32 cellular contexts compared by ENCODE assay signal in the genomic region with DNA sequence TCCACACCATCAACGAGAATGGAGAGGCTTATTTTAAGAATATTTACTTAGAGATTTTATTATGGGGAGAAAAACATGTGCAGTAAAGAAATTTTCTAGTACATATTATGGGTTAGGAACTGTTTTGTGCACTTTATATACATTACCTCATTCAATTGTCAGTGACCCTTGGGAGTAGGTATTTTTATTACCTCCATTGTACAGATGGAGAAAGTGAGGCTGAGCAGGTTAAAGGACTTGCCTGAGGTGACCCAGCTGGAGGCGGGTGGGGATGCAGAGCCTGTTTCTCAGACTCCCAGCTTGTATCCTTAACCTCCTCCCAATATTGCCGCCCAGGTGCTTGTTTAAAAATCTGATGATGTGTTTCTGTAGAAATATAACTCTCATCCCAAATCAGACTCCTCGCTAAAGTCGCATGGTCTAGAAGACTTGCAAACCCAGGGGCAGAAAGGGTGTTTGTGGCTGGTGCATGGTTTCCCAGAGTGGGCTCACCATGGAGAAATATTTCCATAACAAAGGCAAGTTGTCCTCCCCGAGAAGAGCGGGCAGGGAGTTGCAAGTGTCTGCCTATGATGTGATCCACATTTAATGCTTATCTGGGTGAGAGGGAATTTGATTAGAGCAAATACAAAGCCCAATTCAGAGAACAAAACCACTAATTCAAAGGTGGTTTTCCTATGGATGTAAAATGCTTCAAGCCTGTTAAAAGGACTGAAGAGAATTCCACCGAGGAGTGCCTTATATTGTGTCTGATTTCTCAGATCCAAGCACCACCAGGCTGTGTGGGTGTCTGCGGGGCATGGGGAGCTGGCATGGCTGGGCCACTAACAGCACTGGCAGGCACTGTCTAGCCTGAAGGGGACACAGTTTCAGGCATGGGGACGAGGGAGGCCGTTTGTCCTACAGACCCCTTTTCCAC.
A peak's percentile ranks its signal among the peaks of the same experiment; 100 is the strongest.
DNase-seq lines count a peak whose midpoint lies in the region; ATAC-seq and TF ChIP-seq lines count a peak whose summit lies in the region.
"Had no signal": no experiment of that assay in that cellular context is flagged by ENCODE, and none has a peak within 500 bp of the region (broad histone marks: within the 10 kb centered on the region; RNA-seq: fewer than 3 reads in every experiment).

No MANE protein-coding gene starts in this region.

- H3K4me3 Mint-ChIP-seq in WTC11: no peak overlapping the region
- H3K4me3 Mint-ChIP-seq in MCF 10A (ENCODE audit: unreplicated experiment): no peak overlapping the region
- H3K4me3 Mint-ChIP-seq: activated naive CD8-positive, alpha-beta T cell treated with anti-CD3 and anti-CD28 coated beads, Interleukin-2, amount 50 U/mL, for 24 hours; activated T-cell treated with anti-CD3 and anti-CD28 coated beads, Interleukin-2, amount 50 U/mL, for 4 hours; central memory CD8-positive, alpha-beta T cell; stimulated activated naive CD8-positive, alpha-beta T cell treated with anti-CD3 and anti-CD28 coated beads, Interleukin-15, Interleukin-2, amounts not matched to agents 100 ng/mL and 50 ng/mL, for 24 hours had no signal

- no peak overlapping the region for H3K9ac ChIP-seq in HUES48 (ENCODE audit: low read depth, low read length)
- peak overlapping the region; percentile 14; the same call in 1 of the 2 replicates for H3K9ac ChIP-seq in iPS-20b (ENCODE audit: low read depth, low read length)
- H3K9ac ChIP-seq: BLaER1 had no signal

- H3K36me3 Mint-ChIP-seq in WTC11 (no peaks in the 10 kb centered on the region), MCF 10A (ENCODE audit: insufficient read depth, unreplicated experiment) (peaks cover 6% of the 10 kb centered on the region)

- no peak for TF ChIP-seq EP300 in stomach (IDR thresholded peaks at IDR 0.05)

- CTCF ChIA-PET in WTC11 (lab: Charles Lee): no interaction called here
- CTCF ChIA-PET in MCF 10A (lab: Yijun Ruan, JAX): no interaction called here

- H3K27ac ChIP-seq in HUES48 (ENCODE audit: low read depth, low read length) (peak overlapping the region; percentile 65), iPS-20b (ENCODE audit: low read length) (no peak overlapping the region), stomach (no peak overlapping the region)
- H3K27ac ChIP-seq: BLaER1, esophagus muscularis mucosa, heart right ventricle, right lobe of liver, spleen, thyroid gland, vagina, VCaP had no signal

- peaks cover 39% of the 10 kb centered on the region for H3K4me1 ChIP-seq in HUES48 (ENCODE audit: control insufficient read depth, insufficient read depth, low read length)
- peaks cover 28% of the 10 kb centered on the region; the same call in 1 of the 2 replicates for H3K4me1 ChIP-seq in iPS-20b (ENCODE audit: insufficient read depth, low read length)
- peaks cover 0 to 4% (median 0%) of the 10 kb centered on the region in 4 donors for H3K4me1 ChIP-seq in stomach
- H3K4me1 ChIP-seq: BLaER1, esophagus muscularis mucosa, heart right ventricle, right lobe of liver, spleen, thyroid gland had no signal

- intact Hi-C loops in posterior vena cava (cut with DNase I): no loop called here
- intact Hi-C loops in stomach (cut with DNase I; ENCODE audit: low total_unique reads): no loop called here
- intact Hi-C loops in MCF 10A (cut with micrococcal nuclease): no loop called here

- H3K4me1 Mint-ChIP-seq in WTC11: peaks cover 50% of the 10 kb centered on the region
- H3K4me1 Mint-ChIP-seq in MCF 10A (ENCODE audit: insufficient read depth, unreplicated experiment): no peaks in the 10 kb centered on the region
- H3K4me1 Mint-ChIP-seq: activated naive CD8-positive, alpha-beta T cell treated with anti-CD3 and anti-CD28 coated beads, Interleukin-2, amount 50 U/mL, for 24 hours; central memory CD8-positive, alpha-beta T cell had no signal

- H3K27me3 Mint-ChIP-seq in WTC11 (ENCODE audit: low read depth) (no peaks in the 10 kb centered on the region; the same call in 1 of the 2 replicates), MCF 10A (ENCODE audit: insufficient read depth, unreplicated experiment) (no peaks in the 10 kb centered on the region)

- H3K27me3 ChIP-seq in HUES48 (ENCODE audit: control insufficient read depth, insufficient read depth, low read length) (no peaks in the 10 kb centered on the region), iPS-20b (ENCODE audit: insufficient read depth, low read length) (peaks cover 5% of the 10 kb centered on the region; the same call in 1 of the 2 replicates), stomach (no peaks in the 10 kb centered on the region)
- H3K27me3 ChIP-seq: BLaER1, right lobe of liver, spleen, thyroid gland, vagina had no signal

- whole genome bisulfite sequencing in stomach, 5 donors: 47 to 61% (median 55%) methylated on average over 11 of the region's 11 CpGs

- no peak overlapping the region for H3K4me3 ChIP-seq in HUES48 (ENCODE audit: low read depth, low read length)
- H3K4me3 ChIP-seq in iPS-20b (ENCODE audit: low read length): peak overlapping the region; percentile 23; the same call in 1 of the 2 replicates
- no peak overlapping the region for H3K4me3 ChIP-seq in stomach
- H3K4me3 ChIP-seq: BLaER1, esophagus muscularis mucosa, heart right ventricle, right lobe of liver, spleen, thyroid gland, vagina had no signal

- H3K36me3 ChIP-seq in HUES48 (ENCODE audit: control insufficient read depth, insufficient read depth, low read length) (no peaks in the 10 kb centered on the region), iPS-20b (ENCODE audit: insufficient read depth, low read depth, low read length) (no peaks in the 10 kb centered on the region), stomach (no peaks in the 10 kb centered on the region)
- H3K36me3 ChIP-seq: BLaER1, esophagus muscularis mucosa, heart right ventricle, right lobe of liver, spleen, thyroid gland, vagina had no signal

- H3K27ac Mint-ChIP-seq in WTC11: no peak overlapping the region; the same call in 1 of the 2 replicates
- no peak overlapping the region for H3K27ac Mint-ChIP-seq in MCF 10A (ENCODE audit: low read depth, unreplicated experiment)
- H3K27ac Mint-ChIP-seq: activated naive CD8-positive, alpha-beta T cell treated with anti-CD3 and anti-CD28 coated beads, Interleukin-2, amount 50 U/mL, for 24 hours; stimulated activated naive CD8-positive, alpha-beta T cell treated with anti-CD3 and anti-CD28 coated beads, Interleukin-15, Interleukin-2, amounts not matched to agents 100 ng/mL and 50 ng/mL, for 24 hours had no signal

- TF ChIP-seq CTCF in WTC11 (IDR thresholded peaks at IDR 0.05): no peak
- TF ChIP-seq CTCF in stomach (IDR thresholded peaks at IDR 0.05): no peak
- no peak for TF ChIP-seq CTCF in MCF 10A (IDR thresholded peaks at IDR 0.05; ENCODE audit: unreplicated experiment)

- DNase-seq in WTC11 (ENCODE audit: low spot score) (no peak), pons (ENCODE audit: low spot score) (peak; percentile 30), posterior vena cava (ENCODE audit: low spot score) (no peak), stomach (no peak), MCF 10A (ENCODE audit: unreplicated experiment) (no peak)
- DNase-seq: activated CD4-positive, alpha-beta T cell treated with anti-CD3 and anti-CD28 coated beads for 4 hours; activated gamma-delta T cell; activated naive CD8-positive, alpha-beta T cell treated with anti-CD3 and anti-CD28 coated beads, Interleukin-2, amount 50 U/mL, for 24 hours; activated T-cell treated with anti-CD3 and anti-CD28 coated beads, Interleukin-2, amount 50 U/mL, for 4 hours; dermis blood vessel endothelial cell; DMS79; foreskin fibroblast; GF-D8; heart right ventricle; Kasumi-1; left cardiac atrium; NCI-H1417 treated with DMSO at 0.1 percent for 48 hours; NCI-H2029 treated with DMSO at 0.1 percent for 48 hours; right lobe of liver; SIG-M5; spleen; stimulated activated CD8-positive, alpha-beta memory T cell treated with anti-CD3 and anti-CD28 coated beads, Interleukin-4, amount 100 ng/mL, for 48 hours; T1000; thyroid gland had no signal

- H3K9me3 ChIP-seq in HUES48 (ENCODE audit: control insufficient read depth, insufficient read depth, low read length) (no peaks in the 10 kb centered on the region), iPS-20b (ENCODE audit: insufficient read depth, low read depth, low read length) (no peaks in the 10 kb centered on the region), stomach (no peaks in the 10 kb centered on the region)
- H3K9me3 ChIP-seq: BLaER1, esophagus muscularis mucosa, right lobe of liver, spleen, thyroid gland, vagina had no signal

- peak; percentile 59 for ATAC-seq in WTC11
- ATAC-seq: activated naive CD8-positive, alpha-beta T cell treated with anti-CD3 and anti-CD28 coated beads, Interleukin-2, amount 50 U/mL, for 24 hours; activated T-cell treated with anti-CD3 and anti-CD28 coated beads, Interleukin-2, amount 50 U/mL, for 4 hours; heart right ventricle; left cardiac atrium; right lobe of liver had no signal

- H3K9me3 Mint-ChIP-seq in WTC11 (peaks cover 13% of the 10 kb centered on the region), MCF 10A (ENCODE audit: unreplicated experiment) (peaks cover 17% of the 10 kb centered on the region)
- H3K9me3 Mint-ChIP-seq: activated T-cell treated with anti-CD3 and anti-CD28 coated beads, Interleukin-2, amount 50 U/mL, for 4 hours; central memory CD8-positive, alpha-beta T cell; stimulated activated naive CD8-positive, alpha-beta T cell treated with anti-CD3 and anti-CD28 coated beads, Interleukin-15, Interleukin-2, amounts not matched to agents 100 ng/mL and 50 ng/mL, for 24 hours had no signal

- TF ChIP-seq POLR2A in stomach (IDR thresholded peaks at IDR 0.05): no peak

- POLR2A ChIA-PET in WTC11 (lab: Charles Lee) (no interaction called here), MCF 10A (lab: Yijun Ruan, JAX) (no interaction called here)

- BruUV-seq in MCF 10A (replicated peaks; lab: Mats Ljungman, UMichigan): no TSS peak

TF ChIP-seq in WTC11, 78 proteins besides CTCF, POLR2A, EP300 and RAD21:
- TF ChIP-seq, protein P1, sequence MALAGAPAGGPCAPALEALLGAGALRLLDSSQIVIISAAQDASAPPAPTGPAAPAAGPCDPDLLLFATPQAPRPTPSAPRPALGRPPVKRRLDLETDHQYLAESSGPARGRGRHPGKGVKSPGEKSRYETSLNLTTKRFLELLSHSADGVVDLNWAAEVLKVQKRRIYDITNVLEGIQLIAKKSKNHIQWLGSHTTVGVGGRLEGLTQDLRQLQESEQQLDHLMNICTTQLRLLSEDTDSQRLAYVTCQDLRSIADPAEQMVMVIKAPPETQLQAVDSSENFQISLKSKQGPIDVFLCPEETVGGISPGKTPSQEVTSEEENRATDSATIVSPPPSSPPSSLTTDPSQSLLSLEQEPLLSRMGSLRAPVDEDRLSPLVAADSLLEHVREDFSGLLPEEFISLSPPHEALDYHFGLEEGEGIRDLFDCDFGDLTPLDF (CRISPR knock-in tag; IDR thresholded peaks at IDR 0.05): no peak
TF ChIP-seq in WTC11: peak in this region for 0.
